In genomic region chr11:44192701-44193100, GRCh38 we compare ENCODE assay signal across 17 cellular contexts.
DNase-seq lines count a peak whose midpoint lies in the region; ATAC-seq and TF ChIP-seq lines count a peak whose summit lies in the region.
"Had no signal": no experiment of that assay in that cellular context is flagged by ENCODE, and none has a peak within 500 bp of the region (broad histone marks: within the 10 kb centered on the region; RNA-seq: fewer than 3 reads in every experiment).

No MANE protein-coding gene starts in this region.

- no peaks in the 10 kb centered on the region for H3K9me3 ChIP-seq in PC-3 (ENCODE audit: low read length)

- no peaks in the 10 kb centered on the region for H3K27me3 ChIP-seq in PC-3 (ENCODE audit: low read length)

- BruUV-seq in PC-3 (replicated peaks; lab: Mats Ljungman, UMichigan), result no TSS peak

- POLR2A ChIA-PET in PC-3 (lab: Charles Lee; ENCODE audit: unreplicated experiment), result no interaction called here

- H3K27ac Mint-ChIP-seq in activated CD8-positive, alpha-beta memory T cell treated with anti-CD3 and anti-CD28 coated beads, Interleukin-2, amount 10 ng/mL, durations not matched to agents 7 days and 5 days, result peak overlapping the region; percentile 61

- intact Hi-C loops in PC-3 (cut with micrococcal nuclease), result no loop called here

- no peak for TF ChIP-seq CTCF in PC-3 (conservative IDR thresholded peaks at IDR 0.05; ENCODE audit: low read depth, low read length)
- no peak for TF ChIP-seq CTCF in fibroblast of pulmonary artery (IDR thresholded peaks at IDR 0.05; ENCODE audit: low read length, missing control alignments)

- H3K4me1 Mint-ChIP-seq in activated CD8-positive, alpha-beta memory T cell treated with anti-CD3 and anti-CD28 coated beads, Interleukin-2, amount 10 ng/mL, durations not matched to agents 7 days and 5 days, result peaks cover 28% of the 10 kb centered on the region

- H3K27ac ChIP-seq in PC-3 (ENCODE audit: low read length), result no peak overlapping the region
- H3K27ac ChIP-seq: PC-9 had no signal

- peaks cover 12% of the 10 kb centered on the region for H3K9me3 Mint-ChIP-seq in activated CD8-positive, alpha-beta memory T cell treated with anti-CD3 and anti-CD28 coated beads, Interleukin-2, amount 10 ng/mL, durations not matched to agents 7 days and 5 days (ENCODE audit: low read depth)

- H3K27me3 Mint-ChIP-seq in activated CD8-positive, alpha-beta memory T cell treated with anti-CD3 and anti-CD28 coated beads, Interleukin-2, amount 10 ng/mL, durations not matched to agents 7 days and 5 days, result no peaks in the 10 kb centered on the region

- peaks cover 58% of the 10 kb centered on the region for H3K36me3 Mint-ChIP-seq in activated CD8-positive, alpha-beta memory T cell treated with anti-CD3 and anti-CD28 coated beads, Interleukin-2, amount 10 ng/mL, durations not matched to agents 7 days and 5 days

- no peak overlapping the region for H3K4me3 ChIP-seq in PC-3 (ENCODE audit: low read length)
- no peak overlapping the region for H3K4me3 ChIP-seq in fibroblast of pulmonary artery (replicated peaks; ENCODE audit: low read depth, low read length)
- H3K4me3 ChIP-seq: HAP-1, PC-9 had no signal

- no peak for DNase-seq in activated CD8-positive, alpha-beta memory T cell treated with anti-CD3 and anti-CD28 coated beads, Interleukin-2, amount 10 ng/mL, durations not matched to agents 7 days and 5 days
- no peak for DNase-seq in activated CD8-positive, alpha-beta memory T cell treated with anti-CD3 and anti-CD28 coated beads for 24 hours
- DNase-seq in COLO829 (ENCODE audit: low spot score) (peak; percentile 57), PC-3 (no peak), fibroblast of pulmonary artery (ENCODE audit: low read depth) (peak; percentile 6), NOMO-1 treated with DMSO at 0.1 percent for 48 hours (lab: John Stamatoyannopoulos, UW; ENCODE audit: unreplicated experiment) (no peak)
- DNase-seq: AML-193; Calu3; KG1; NCI-H1092 treated with DMSO at 0.1 percent for 48 hours; NCI-H1694; NCI-H2107; NCI-H345; NK-92 treated with Interleukin-12 subunit alpha and Interleukin-12 subunit beta, amount 100 ng/mL, for 24 hours; PC-9 had no signal

- H3K4me1 ChIP-seq in PC-3 (ENCODE audit: insufficient read depth, low read length), result peaks cover 18% of the 10 kb centered on the region
- H3K4me1 ChIP-seq: HAP-1 had no signal

- no peak overlapping the region for H3K9ac ChIP-seq in PC-3 (ENCODE audit: low read length)

- no peak overlapping the region for H2AFZ ChIP-seq in PC-3 (ENCODE audit: low read length)
- H2AFZ ChIP-seq: PC-9 had no signal

- no peak overlapping the region for H3K4me2 ChIP-seq in PC-3 (ENCODE audit: low read length)
- H3K4me2 ChIP-seq: PC-9 had no signal

- peaks cover 17% of the 10 kb centered on the region for H3K36me3 ChIP-seq in PC-3 (ENCODE audit: low read depth, low read length)
- H3K36me3 ChIP-seq: HAP-1 had no signal

- no peaks in the 10 kb centered on the region for H4K20me1 ChIP-seq in PC-3 (ENCODE audit: low read length)

- CTCF ChIA-PET in activated CD8-positive, alpha-beta memory T cell treated with anti-CD3 and anti-CD28 coated beads, Interleukin-2, amount 10 ng/mL, durations not matched to agents 7 days and 5 days (lab: Charles Lee), result interaction anchor here (1.2 kb wide), 1 partner anchor 15 kb away, joined by 3 read pairs; no protein-coding TSS in a partner anchor
- CTCF ChIA-PET in PC-3 (lab: Charles Lee), result no interaction called here

- H3K79me2 ChIP-seq in PC-3 (ENCODE audit: low read length), result no peaks in the 10 kb centered on the region

- H3K9me2 ChIP-seq in PC-3 (replicated peaks; ENCODE audit: low read length), result no peaks in the 10 kb centered on the region

- no peak overlapping the region for H3K4me3 Mint-ChIP-seq in activated CD8-positive, alpha-beta memory T cell treated with anti-CD3 and anti-CD28 coated beads, Interleukin-2, amount 10 ng/mL, durations not matched to agents 7 days and 5 days

- ATAC-seq in activated CD8-positive, alpha-beta memory T cell treated with anti-CD3 and anti-CD28 coated beads, Interleukin-2, amount 10 ng/mL, durations not matched to agents 7 days and 5 days, result peak; percentile 73
- ATAC-seq in PC-3, result peak; percentile 49
- no peak for ATAC-seq in GM18867 (IDR thresholded peaks at IDR 0.05; ENCODE audit: unreplicated experiment)

- no peaks in the 10 kb centered on the region for H3F3A ChIP-seq in PC-3 (ENCODE audit: low read length, unreplicated experiment)

Comparison
In these comparisons a context has a peak if more than half of its experiments do, and no peak if none do; other contexts are left out.
1. DNase-seq: peak in COLO829 (single experiment) and fibroblast of pulmonary artery (single experiment); none in activated CD8-positive, alpha-beta memory T cell treated with anti-CD3 and anti-CD28 coated beads, Interleukin-2, amount 10 ng/mL, durations not matched to agents 7 days and 5 days (single experiment), activated CD8-positive, alpha-beta memory T cell treated with anti-CD3 and anti-CD28 coated beads for 24 hours (single experiment), PC-3 (single experiment) and NOMO-1 treated with DMSO at 0.1 percent for 48 hours (single experiment).